ENCODE assay signal across 8 cellular contexts in the genomic region with DNA sequence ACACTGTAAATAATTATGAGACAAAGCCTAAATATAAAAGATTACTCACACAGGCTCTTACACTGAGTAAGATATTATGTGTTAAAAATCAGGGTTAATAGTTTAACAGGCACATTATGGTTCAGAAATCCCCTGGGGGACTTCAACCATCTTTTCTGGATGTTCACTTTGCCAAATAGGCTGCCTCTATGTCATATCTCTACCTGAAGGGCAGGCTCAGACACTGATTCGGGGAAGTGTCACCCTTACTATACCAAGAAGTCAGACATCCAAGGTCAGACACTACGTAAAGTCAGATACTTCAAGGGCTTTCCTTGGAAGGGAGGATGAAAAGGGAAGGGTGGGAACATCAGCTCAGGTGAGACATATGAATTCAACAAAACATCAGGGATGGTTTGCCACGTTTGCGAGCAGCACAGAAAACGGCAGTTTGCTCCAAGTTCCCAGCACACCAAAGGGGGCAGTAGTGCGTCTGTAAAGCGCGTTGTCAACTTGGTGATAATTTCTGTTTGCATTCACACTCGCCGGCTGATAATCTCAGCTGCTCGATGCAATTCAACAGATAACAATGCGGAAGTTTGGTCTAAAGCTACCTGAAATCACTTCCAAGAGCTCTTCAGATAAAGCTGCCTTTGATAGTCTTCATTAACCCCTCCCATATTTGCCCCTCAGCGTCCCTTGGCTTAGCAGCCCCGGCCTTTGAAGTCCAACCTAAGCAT. TPM values are rescaled to one million over a fixed set of nuclear protein-coding genes. Genes with fewer than 3 reads are reported as not detected.
DNase-seq lines count a peak whose midpoint lies in the region; ATAC-seq and TF ChIP-seq lines count a peak whose summit lies in the region.

No MANE protein-coding gene starts in this region.

- TF ChIP-seq CTCF in HCT116 (IDR thresholded peaks at IDR 0.05 in 2 of 3, conservative IDR thresholded peaks at IDR 0.05 in 1 of 3; ENCODE audit: borderline replicate concordance in 1 of 3, insufficient read depth in 1 of 3, low read depth in 2 of 3, low read length in 2 of 3) (peak; percentile 38 to 86 (median 78); a peak in 5 of 6 replicates), SK-N-SH (IDR thresholded peaks at IDR 0.05) (peak; percentile 96), heart left ventricle (IDR thresholded peaks at IDR 0.05) (peak; percentile 61 to 90 (median 78)), upper lobe of left lung (IDR thresholded peaks at IDR 0.05) (peak; percentile 58 to 81 (median 76))

- POLR2A ChIA-PET in HCT116 (lab: Charles Lee) (no interaction called here), SK-N-SH (lab: Yijun Ruan, JAX) (no interaction called here)

- H3K27ac ChIP-seq in HCT116 (ENCODE audit: low read depth, low read length) (peak overlapping the region; percentile 55), SK-N-SH (ENCODE audit: low read depth in 2 of 2, low read length in 1 of 2) (peak overlapping the region; percentile 73 to 80), heart left ventricle (peak overlapping the region; percentile 83 to 99 (median 94)), upper lobe of left lung (peak overlapping the region; percentile 87 to 93 (median 90))

- H3K4me2 ChIP-seq in HCT116 (ENCODE audit: low read length) (peak overlapping the region; percentile 97), SK-N-SH (peak overlapping the region; percentile 96)

- ATAC-seq in HCT116 (peak; percentile 86), heart left ventricle (peak; percentile 36 to 65 (median 50)), upper lobe of left lung (ENCODE audit: low FRiP score in 2 of 2) (peak; percentile 89 to 92)

- TF ChIP-seq POLR2A in HCT116 (IDR thresholded peaks at IDR 0.05; ENCODE audit: borderline replicate concordance, extremely low read depth, insufficient read depth, insufficient read length) (no peak), heart left ventricle (IDR thresholded peaks at IDR 0.05) (no peak), upper lobe of left lung (IDR thresholded peaks at IDR 0.05) (no peak)

- BruUV-seq in HCT116 (replicated peaks; lab: Mats Ljungman, UMichigan): no TSS peak

- H3K4me3 ChIP-seq in GM08714 (ENCODE audit: low read length): peak overlapping the region; percentile 99
- H3K4me3 ChIP-seq in HCT116 (replicated peaks in 1 of 2; ENCODE audit: low read depth in 1 of 2, low read length in 2 of 2): peak overlapping the region; percentile 56 to 74
- peak overlapping the region; percentile 54 for H3K4me3 ChIP-seq in MG63
- peak overlapping the region; percentile 60 to 86 for H3K4me3 ChIP-seq in SK-N-SH (ENCODE audit: low read depth in 2 of 2, low read length in 1 of 2)
- peak overlapping the region; percentile 36 to 79 (median 62) for H3K4me3 ChIP-seq in heart left ventricle
- peak overlapping the region; percentile 56 to 70 (median 62) for H3K4me3 ChIP-seq in upper lobe of left lung

- DNase-seq in HCT116 (ENCODE audit: low read depth, low spot score) (peak; percentile 78), MG63 (peak; percentile 58), SK-N-SH (peak; percentile 55), heart left ventricle (peak in 4 of 5 donors; percentile 75 to 80 (median 78)), pons (ENCODE audit: low spot score) (peak; percentile 96), upper lobe of left lung (peak in 1 of 2 donors; percentile 77)
- DNase-seq in activated naive CD8-positive, alpha-beta T cell treated with anti-CD3 and anti-CD28 coated beads, Interleukin-2, amount 50 U/mL, for 16 hours (ENCODE audit: low read depth, low spot score): peak; percentile 56

- no peaks in the 10 kb centered on the region for H3K9me3 ChIP-seq in HCT116 (ENCODE audit: control insufficient read depth in 1 of 2, insufficient read depth in 1 of 2, low read depth in 1 of 2, low read length in 2 of 2)
- no peaks in the 10 kb centered on the region for H3K9me3 ChIP-seq in MG63
- no peaks in the 10 kb centered on the region for H3K9me3 ChIP-seq in SK-N-SH
- H3K9me3 ChIP-seq in heart left ventricle: no peaks in the 10 kb centered on the region
- no peaks in the 10 kb centered on the region for H3K9me3 ChIP-seq in upper lobe of left lung

- H3K27me3 ChIP-seq in HCT116 (ENCODE audit: insufficient read depth, low read length): no peaks in the 10 kb centered on the region
- H3K27me3 ChIP-seq in MG63: no peaks in the 10 kb centered on the region
- no peaks in the 10 kb centered on the region for H3K27me3 ChIP-seq in SK-N-SH (ENCODE audit: insufficient read depth)
- H3K27me3 ChIP-seq in heart left ventricle: no peaks in the 10 kb centered on the region
- no peaks in the 10 kb centered on the region for H3K27me3 ChIP-seq in upper lobe of left lung

- H3K9me2 ChIP-seq in HCT116 (ENCODE audit: insufficient read depth) (no peaks in the 10 kb centered on the region), SK-N-SH (no peaks in the 10 kb centered on the region)

- H2AFZ ChIP-seq in HCT116 (ENCODE audit: low read depth, low read length, poor library complexity, severe bottlenecking) (peak overlapping the region; percentile 99), SK-N-SH (ENCODE audit: low read depth) (peak overlapping the region; percentile 94)

- TF ChIP-seq RAD21 in HCT116 (IDR thresholded peaks at IDR 0.05; ENCODE audit: low read depth) (peak; percentile 63), SK-N-SH (IDR thresholded peaks at IDR 0.05; ENCODE audit: low read length) (peak; percentile 67)

- H3K79me2 ChIP-seq in HCT116 (ENCODE audit: insufficient read depth, low read length): no peaks in the 10 kb centered on the region
- H3K79me2 ChIP-seq in SK-N-SH (ENCODE audit: insufficient read depth): no peaks in the 10 kb centered on the region

- H4K20me1 ChIP-seq in HCT116 (ENCODE audit: insufficient read depth) (no peaks in the 10 kb centered on the region), SK-N-SH (ENCODE audit: insufficient read depth) (no peaks in the 10 kb centered on the region)

- peaks cover 9% of the 10 kb centered on the region for H3F3A ChIP-seq in SK-N-SH (replicated peaks; ENCODE audit: insufficient read depth)

- intact Hi-C loops in HCT116 (cut with micrococcal nuclease) (loop anchor here (10.0 kb wide), 1 partner anchor 109 kb away; no protein-coding TSS in a partner anchor), heart left ventricle (cut with DNase I) (loop anchor here (1.0 to 10.0 kb wide), 10 partner anchors 47 to 109 kb away; no protein-coding TSS in a partner anchor)

- CTCF ChIA-PET in HCT116 (lab: Charles Lee) (interaction anchor here (0.7 to 1.4 kb wide), 10 partner anchors 8 to 126 kb away, joined by 3 to 9 read pairs (median 3); no protein-coding TSS in a partner anchor), SK-N-SH (lab: Yijun Ruan, JAX) (interaction anchor here (0.7 to 1.9 kb wide), 27 partner anchors 8 to 553 kb away, joined by 3 to 21 read pairs (median 4); no protein-coding TSS in a partner anchor)

- peaks cover 0 to 19% of the 10 kb centered on the region in 2 experiments; a peak in 3 of 4 replicates for H3K4me1 ChIP-seq in HCT116 (ENCODE audit: control insufficient read depth in 1 of 2, insufficient read depth in 2 of 2, low read length in 2 of 2)
- peaks cover 0 to 10% of the 10 kb centered on the region in 2 experiments; a peak in 1 of 4 replicates for H3K4me1 ChIP-seq in SK-N-SH (ENCODE audit: control insufficient read depth in 1 of 2, insufficient read depth in 2 of 2, low read depth in 1 of 2, low read length in 1 of 2)
- peaks cover 3 to 65% (median 44%) of the 10 kb centered on the region in 12 donors for H3K4me1 ChIP-seq in heart left ventricle
- H3K4me1 ChIP-seq in upper lobe of left lung: peaks cover 14 to 31% (median 19%) of the 10 kb centered on the region in 4 donors

- 7% methylated on average over 14 of the region's 14 CpGs for WGBS in SK-N-SH (ENCODE audit: low lambda C conversion rate)
- 2 to 4% (median 4%) methylated on average over 11 to 14 of the region's 14 CpGs for WGBS in heart left ventricle, 4 donors
- 7 to 9% methylated on average over 14 of the region's 14 CpGs for WGBS in upper lobe of left lung, 2 donors

- H3K9ac ChIP-seq in HCT116 (ENCODE audit: low read length) (peak overlapping the region; percentile 56), SK-N-SH (peak overlapping the region; percentile 71)

- TF ChIP-seq EP300 in SK-N-SH (IDR thresholded peaks at IDR 0.05; ENCODE audit: borderline replicate concordance in 1 of 2, low read depth in 1 of 2, low read length in 1 of 2): no peak
- no peak for TF ChIP-seq EP300 in upper lobe of left lung (IDR thresholded peaks at IDR 0.05)

- RAD21 ChIA-PET in HCT116 (lab: Charles Lee; ENCODE audit: low non-redundant PET in 1 of 2, low total read pairs in 2 of 2, uncharacterized antibody in 2 of 2, unreplicated experiment in 2 of 2): no interaction called here

- H3K36me3 ChIP-seq in HCT116 (ENCODE audit: control insufficient read depth in 1 of 2, insufficient read depth in 2 of 2, low read length in 2 of 2) (no peaks in the 10 kb centered on the region), MG63 (no peaks in the 10 kb centered on the region), SK-N-SH (replicated peaks in 1 of 2; ENCODE audit: control insufficient read depth in 1 of 2, insufficient read depth in 2 of 2, low read length in 1 of 2) (no peaks in the 10 kb centered on the region), heart left ventricle (no peaks in the 10 kb centered on the region), upper lobe of left lung (no peaks in the 10 kb centered on the region)

TF ChIP-seq in HCT116, 20 proteins besides CTCF, POLR2A, EP300 and RAD21 (continues in another document):
- TF ChIP-seq YY1 (IDR thresholded peaks at IDR 0.05; ENCODE audit: extremely low read depth, insufficient replicate concordance, low read depth, low read length): no peak
- no peak for TF ChIP-seq EZH2 (IDR thresholded peaks at IDR 0.05)
- TF ChIP-seq EGR1 (IDR thresholded peaks at IDR 0.05; ENCODE audit: low read depth): no peak
- TF ChIP-seq ZNF274 (IDR thresholded peaks at IDR 0.05; ENCODE audit: low read depth, low read length): no peak
- peak; percentile 78 for TF ChIP-seq TCF7L2 (IDR thresholded peaks at IDR 0.05; ENCODE audit: borderline replicate concordance, extremely low read depth, insufficient read depth, insufficient read length)

TF ChIP-seq in SK-N-SH, 30 proteins besides CTCF, POLR2A, EP300 and RAD21 (continues in another document):
- no peak for TF ChIP-seq GATA2 (CRISPR knock-in tag; IDR thresholded peaks at IDR 0.05)
- no peak; the same call in 1 of the 2 replicates for TF ChIP-seq POLR2AphosphoS5 (IDR thresholded peaks at IDR 0.05; ENCODE audit: low read depth, low read length)
- peak; percentile 78 for TF ChIP-seq ELF1 (IDR thresholded peaks at IDR 0.05)
- 0 out of 2 replicates have a peak, but pooled peaks have one; percentile 18 for TF ChIP-seq RCOR1 (IDR thresholded peaks at IDR 0.05; ENCODE audit: low read length)
- TF ChIP-seq SMC3 (IDR thresholded peaks at IDR 0.05; ENCODE audit: low read depth, low read length): peak; percentile 39

RNA-seq across cellular contexts. Expression of gene RASGRP3, which starts 0.9 kb away (rescaled TPM):
- total RNA-seq in HCT116 (2021; ENCODE audit: unreplicated experiment) (0.59 TPM), heart left ventricle (10 to 100 TPM; 47.8 to 73.3 (median 62.2) TPM), upper lobe of left lung (10 to 100 TPM in 5 of 6 donors, 1 to 10 TPM in 1; 7.0 to 34.6 (median 14.1) TPM)
- polyA plus RNA-seq in HCT116 (2012): 0.16 and 0.45 TPM in 2 replicates
- total RNA-seq in MG63 (2014; rRNA removed; shearing (Covaris generic); ENCODE audit: low replicate concordance): 3.4 and 3.9 TPM in 2 replicates
- polyA plus RNA-seq in SK-N-SH (2012; rRNA removed) (72.5 and 152 TPM in 2 replicates), heart left ventricle (10 to 100 TPM; 17.7 to 27.2 TPM)
- 26.2 and 31.8 TPM in 2 replicates for polyA plus RNA-seq in SK-N-SH (2012; cell fraction: cytosol; rRNA removed)
- polyA plus RNA-seq in SK-N-SH (2012; cell fraction: nucleus; rRNA removed): 604 and 757 TPM in 2 replicates
